In the genomic region with DNA sequence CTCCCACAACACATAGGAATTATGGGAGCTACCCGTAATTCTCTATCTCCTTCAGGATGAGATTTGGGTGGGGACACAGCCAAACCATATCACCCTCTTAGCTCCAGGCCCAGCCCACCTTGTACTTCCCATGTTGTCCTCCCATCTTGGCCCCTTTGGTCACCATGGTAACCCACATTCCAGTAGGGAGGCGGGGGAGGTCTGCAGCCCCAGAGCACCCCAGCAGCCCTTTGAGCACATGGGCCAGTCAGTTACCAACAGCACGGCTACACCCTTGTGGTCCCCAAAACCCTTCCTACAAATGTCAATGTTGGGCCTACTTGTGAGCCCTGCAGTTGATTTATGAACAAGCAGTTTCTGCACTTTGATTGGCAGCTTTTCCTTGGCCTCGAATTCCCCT, we compare ENCODE assay signal across 19 cellular contexts.
DNase-seq lines count a peak whose midpoint lies in the region; ATAC-seq, FAIRE-seq and TF ChIP-seq lines count a peak whose summit lies in the region.
"Had no signal": no experiment of that assay in that cellular context is flagged by ENCODE, and none has a peak within 500 bp of the region (broad histone marks: within the 10 kb centered on the region; RNA-seq: fewer than 3 reads in every experiment).

No MANE protein-coding gene starts in this region.

- H3K9ac ChIP-seq in K562 (ENCODE audit: insufficient read depth in 1 of 2, low read depth in 2 of 2, low read length in 2 of 2), result no peak overlapping the region
- no peak overlapping the region for H3K9ac ChIP-seq in PC-3 (ENCODE audit: low read length)

- H3K4me1 Mint-ChIP-seq in activated CD4-positive, alpha-beta memory T cell treated with anti-CD3 and anti-CD28 coated beads, Interleukin-2, amount 10 ng/mL, durations not matched to agents 7 days and 5 days, result peaks cover 20% of the 10 kb centered on the region
- H3K4me1 Mint-ChIP-seq in activated CD4-positive, alpha-beta memory T cell treated with anti-CD3 and anti-CD28 coated beads for 36 hours (ENCODE audit: low read depth), result peaks cover 16% of the 10 kb centered on the region
- peaks cover 21% of the 10 kb centered on the region for H3K4me1 Mint-ChIP-seq in type B pancreatic cell (ENCODE audit: unreplicated experiment)

- intact Hi-C loops in activated CD4-positive, alpha-beta memory T cell treated with anti-CD3 and anti-CD28 coated beads for 36 hours (cut with micrococcal nuclease), result no loop called here
- intact Hi-C loops in K562 (cut with micrococcal nuclease), result loop anchor here (10.0 kb wide), 1 partner anchor 1729 kb away; no protein-coding TSS in a partner anchor
- intact Hi-C loops in PC-3 (cut with micrococcal nuclease), result no loop called here

- no peak overlapping the region for H2AFZ ChIP-seq in K562 (ENCODE audit: low read depth, low read length)
- no peak overlapping the region for H2AFZ ChIP-seq in PC-3 (ENCODE audit: low read length)

- no peak for TF ChIP-seq POLR2A in K562 (conservative IDR thresholded peaks at IDR 0.05)

- no peak for ATAC-seq in K562
- ATAC-seq in PC-3, result no peak
- ATAC-seq: CD8-positive, alpha-beta T cell; Right ventricle myocardium inferior had no signal

- H3K4me1 ChIP-seq in K562 (replicated peaks in 1 of 2; ENCODE audit: control insufficient read depth in 2 of 2, insufficient read depth in 2 of 2, low read length in 2 of 2) (peaks cover 10 to 16% of the 10 kb centered on the region in 2 experiments), PC-3 (ENCODE audit: insufficient read depth, low read length) (peaks cover 28% of the 10 kb centered on the region)
- H3K4me1 ChIP-seq: BE2C had no signal

- no peak overlapping the region for H3K4me3 ChIP-seq in K562
- H3K4me3 ChIP-seq in PC-3 (ENCODE audit: low read length), result no peak overlapping the region
- H3K4me3 ChIP-seq: SK-N-MC had no signal

- no peaks in the 10 kb centered on the region for H3K9me2 ChIP-seq in PC-3 (replicated peaks; ENCODE audit: low read length)

- WGBS in K562 (ENCODE audit: insufficient coverage, low coverage, missing lambda C conversion rate), result 4% methylated on average over 4 of the region's 4 CpGs

- no peak for TF ChIP-seq EP300 in K562 (IDR thresholded peaks at IDR 0.05; ENCODE audit: low read length)

- FAIRE-seq in K562 (lab: Jason Lieb, UNC), result no peak
- FAIRE-seq: D721Med had no signal

- H3F3A ChIP-seq in PC-3 (ENCODE audit: low read length, unreplicated experiment), result no peaks in the 10 kb centered on the region

- H3K4me3 Mint-ChIP-seq in activated CD4-positive, alpha-beta memory T cell treated with anti-CD3 and anti-CD28 coated beads, Interleukin-2, amount 10 ng/mL, durations not matched to agents 7 days and 5 days, result no peak overlapping the region
- no peak overlapping the region for H3K4me3 Mint-ChIP-seq in activated CD4-positive, alpha-beta memory T cell treated with anti-CD3 and anti-CD28 coated beads for 36 hours
- no peak overlapping the region for H3K4me3 Mint-ChIP-seq in type B pancreatic cell
- H3K4me3 Mint-ChIP-seq: CD8-positive, alpha-beta T cell had no signal

- BruUV-seq in K562 (replicated peaks; lab: Mats Ljungman, UMichigan) (no TSS peak), PC-3 (replicated peaks; lab: Mats Ljungman, UMichigan) (no TSS peak)

- H3K9me1 ChIP-seq in K562 (ENCODE audit: control insufficient read depth, insufficient read depth, low read length), result peaks cover 3% of the 10 kb centered on the region

- POLR2A ChIA-PET in activated CD4-positive, alpha-beta memory T cell treated with anti-CD3 and anti-CD28 coated beads, Interleukin-2, amount 10 ng/mL, durations not matched to agents 7 days and 5 days (lab: Charles Lee), result no interaction called here
- POLR2A ChIA-PET in activated CD4-positive, alpha-beta memory T cell treated with anti-CD3 and anti-CD28 coated beads for 36 hours (lab: Charles Lee), result no interaction called here
- POLR2A ChIA-PET in K562 (lab: Yijun Ruan, JAX) (no interaction called here), PC-3 (lab: Charles Lee; ENCODE audit: unreplicated experiment) (interaction anchor here (0.7 kb wide), 1 partner anchor 85 kb away, joined by 3 read pairs; no protein-coding TSS in a partner anchor)

- H3K9me3 ChIP-seq in K562 (replicated peaks; ENCODE audit: control insufficient read depth, insufficient read depth, low read depth, low read length), result no peaks in the 10 kb centered on the region
- H3K9me3 ChIP-seq in PC-3 (ENCODE audit: low read length), result peaks cover 11% of the 10 kb centered on the region
- H3K9me3 ChIP-seq: BE2C had no signal

- H3K4me2 ChIP-seq in K562 (ENCODE audit: insufficient read depth, low read length) (no peak overlapping the region), PC-3 (ENCODE audit: low read length) (no peak overlapping the region)

- peak; percentile 9 for DNase-seq in activated CD4-positive, alpha-beta memory T cell treated with anti-CD3 and anti-CD28 coated beads, Interleukin-2, amount 10 ng/mL, durations not matched to agents 7 days and 5 days
- DNase-seq in activated CD4-positive, alpha-beta memory T cell treated with anti-CD3 and anti-CD28 coated beads for 36 hours, result no peak
- DNase-seq in K562 (ENCODE audit: extremely low read depth in 1 of 4, low spot score in 3 of 4) (no peak), mesenteric fat pad (ENCODE audit: low spot score) (peak; percentile 43), type B pancreatic cell (ENCODE audit: extremely low spot score, unreplicated experiment) (peak; percentile 59), SHP77 (lab: John Stamatoyannopoulos, UW) (no peak), PC-3 (no peak), NCI-H128 (lab: John Stamatoyannopoulos, UW; ENCODE audit: unreplicated experiment) (no peak)
- DNase-seq: BE2C, DMS79, NCI-H1436, NCI-H2029 treated with DMSO at 0.1 percent for 48 hours, NCI-H510A, NCI-H774 had no signal

- no peak overlapping the region for H3K27ac Mint-ChIP-seq in activated CD4-positive, alpha-beta memory T cell treated with anti-CD3 and anti-CD28 coated beads, Interleukin-2, amount 10 ng/mL, durations not matched to agents 7 days and 5 days
- H3K27ac Mint-ChIP-seq in activated CD4-positive, alpha-beta memory T cell treated with anti-CD3 and anti-CD28 coated beads for 36 hours, result no peak overlapping the region
- no peak overlapping the region for H3K27ac Mint-ChIP-seq in type B pancreatic cell
- H3K27ac Mint-ChIP-seq: CD8-positive, alpha-beta T cell had no signal

- H3K27me3 ChIP-seq in K562 (ENCODE audit: control insufficient read depth in 2 of 2, insufficient read depth in 2 of 2, low read length in 2 of 2) (peaks cover 0 to 23% of the 10 kb centered on the region in 2 experiments; a peak in 3 of 5 replicates), PC-3 (ENCODE audit: low read length) (no peaks in the 10 kb centered on the region)

- H3K27ac ChIP-seq in K562 (ENCODE audit: extremely low read depth, low read depth, low read length) (no peak overlapping the region), PC-3 (ENCODE audit: low read length) (no peak overlapping the region)
- H3K27ac ChIP-seq: 22Rv1, SK-N-MC had no signal

- CTCF ChIA-PET in activated CD4-positive, alpha-beta memory T cell treated with anti-CD3 and anti-CD28 coated beads, Interleukin-2, amount 10 ng/mL, durations not matched to agents 7 days and 5 days (lab: Charles Lee), result interaction anchor here (1.3 kb wide), 1 partner anchor 86 kb away, joined by 5 read pairs; no protein-coding TSS in a partner anchor
- CTCF ChIA-PET in activated CD4-positive, alpha-beta memory T cell treated with anti-CD3 and anti-CD28 coated beads for 36 hours (lab: Charles Lee), result interaction anchor here (1.1 to 2.5 kb wide), 4 partner anchors 8 to 86 kb away, joined by 4 to 21 read pairs (median 5); a partner anchor contains a TSS
- CTCF ChIA-PET in K562 (lab: Yijun Ruan, JAX; ENCODE audit: low intra/inter-chr PET ratio) (no interaction called here), PC-3 (lab: Charles Lee) (no interaction called here)

- H3K27me3 Mint-ChIP-seq in activated CD4-positive, alpha-beta memory T cell treated with anti-CD3 and anti-CD28 coated beads, Interleukin-2, amount 10 ng/mL, durations not matched to agents 7 days and 5 days, result peaks cover 50% of the 10 kb centered on the region
- H3K27me3 Mint-ChIP-seq in activated CD4-positive, alpha-beta memory T cell treated with anti-CD3 and anti-CD28 coated beads for 36 hours, result peaks cover 3% of the 10 kb centered on the region
- H3K27me3 Mint-ChIP-seq in type B pancreatic cell, result peaks cover 17% of the 10 kb centered on the region

- no peak for TF ChIP-seq CTCF in K562 (IDR thresholded peaks at IDR 0.05 in 2 of 3, conservative IDR thresholded peaks at IDR 0.05 in 1 of 3; ENCODE audit: insufficient read depth in 2 of 3, low read depth in 1 of 3, low read length in 3 of 3)
- TF ChIP-seq CTCF in type B pancreatic cell (conservative IDR thresholded peaks at IDR 0.05), result no peak
- TF ChIP-seq CTCF in PC-3 (conservative IDR thresholded peaks at IDR 0.05; ENCODE audit: low read depth, low read length), result no peak

- in situ Hi-C loops in K562 (cut with MboI), result no loop called here

- no peaks in the 10 kb centered on the region for H3K9me3 Mint-ChIP-seq in activated CD4-positive, alpha-beta memory T cell treated with anti-CD3 and anti-CD28 coated beads, Interleukin-2, amount 10 ng/mL, durations not matched to agents 7 days and 5 days
- peaks cover 3% of the 10 kb centered on the region for H3K9me3 Mint-ChIP-seq in activated CD4-positive, alpha-beta memory T cell treated with anti-CD3 and anti-CD28 coated beads for 36 hours
- peaks cover 6% of the 10 kb centered on the region for H3K9me3 Mint-ChIP-seq in type B pancreatic cell
- H3K9me3 Mint-ChIP-seq: CD8-positive, alpha-beta T cell had no signal

- no peaks in the 10 kb centered on the region for H3K79me2 ChIP-seq in K562 (ENCODE audit: control insufficient read depth, insufficient read depth, low read length)
- no peaks in the 10 kb centered on the region for H3K79me2 ChIP-seq in PC-3 (ENCODE audit: low read length)

- TF ChIP-seq RAD21 in K562 (CRISPR knock-in tag; conservative IDR thresholded peaks at IDR 0.05 in 1 of 2, IDR thresholded peaks at IDR 0.05 in 1 of 2), result no peak

- H4K20me1 ChIP-seq in K562 (replicated peaks; ENCODE audit: control insufficient read depth, insufficient read depth, low read length) (no peaks in the 10 kb centered on the region), PC-3 (ENCODE audit: low read length) (no peaks in the 10 kb centered on the region)

- no peaks in the 10 kb centered on the region for H3K36me3 Mint-ChIP-seq in activated CD4-positive, alpha-beta memory T cell treated with anti-CD3 and anti-CD28 coated beads, Interleukin-2, amount 10 ng/mL, durations not matched to agents 7 days and 5 days (ENCODE audit: low read depth)
- no peaks in the 10 kb centered on the region for H3K36me3 Mint-ChIP-seq in activated CD4-positive, alpha-beta memory T cell treated with anti-CD3 and anti-CD28 coated beads for 36 hours
- H3K36me3 Mint-ChIP-seq in type B pancreatic cell, result no peaks in the 10 kb centered on the region
- H3K36me3 Mint-ChIP-seq: CD8-positive, alpha-beta T cell had no signal

- H3K36me3 ChIP-seq in K562 (ENCODE audit: control insufficient read depth, insufficient read depth, low read length) (no peaks in the 10 kb centered on the region), PC-3 (ENCODE audit: low read depth, low read length) (peaks cover 12% of the 10 kb centered on the region)
- H3K36me3 ChIP-seq: BE2C had no signal

Comparison
In these comparisons a context has a peak if more than half of its experiments do, and no peak if none do; other contexts are left out.
1. DNase-seq: peak in activated CD4-positive, alpha-beta memory T cell treated with anti-CD3 and anti-CD28 coated beads, Interleukin-2, amount 10 ng/mL, durations not matched to agents 7 days and 5 days (single experiment), mesenteric fat pad (single experiment) and type B pancreatic cell (single experiment); none in activated CD4-positive, alpha-beta memory T cell treated with anti-CD3 and anti-CD28 coated beads for 36 hours (single experiment), K562 (0 of 4), SHP77 (0 of 2), PC-3 (single experiment) and NCI-H128 (single experiment).
2. CTCF ChIA-PET loops: an anchor here in activated CD4-positive, alpha-beta memory T cell treated with anti-CD3 and anti-CD28 coated beads, Interleukin-2, amount 10 ng/mL, durations not matched to agents 7 days and 5 days (1.3 kb wide) and activated CD4-positive, alpha-beta memory T cell treated with anti-CD3 and anti-CD28 coated beads for 36 hours (1.1 to 2.5 kb wide); none called in K562 and PC-3.